In the genomic region with DNA sequence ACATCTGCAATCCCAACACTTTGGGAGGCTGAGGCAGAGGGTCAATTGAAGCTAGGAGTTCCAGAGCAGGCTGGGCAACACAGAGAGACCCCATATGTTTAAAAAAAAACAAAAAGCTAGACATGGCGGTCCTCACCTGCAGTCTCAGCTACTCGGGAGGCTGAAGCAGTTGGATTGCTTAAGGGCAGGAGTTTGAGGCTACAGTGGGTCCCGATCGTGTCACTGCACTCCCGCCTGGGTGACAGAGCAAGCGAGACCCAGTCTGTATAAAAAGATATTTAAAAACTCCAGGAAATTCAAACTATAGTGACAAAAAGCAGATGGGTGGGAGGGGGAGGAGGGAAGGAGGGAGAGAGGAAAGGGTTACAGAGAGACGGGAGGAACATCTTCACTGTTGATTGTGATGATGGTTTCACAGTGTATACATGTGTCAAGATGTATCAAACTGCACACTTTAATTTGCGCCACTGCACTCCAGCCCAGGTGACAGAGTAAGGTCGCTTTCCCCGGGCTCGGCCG, we compare ENCODE assay signal across 8 cellular contexts. TPM values are rescaled to one million over a fixed set of nuclear protein-coding genes. Genes with fewer than 3 reads are reported as not detected.
DNase-seq lines count a peak whose midpoint lies in the region; ATAC-seq, FAIRE-seq and TF ChIP-seq lines count a peak whose summit lies in the region.

No MANE protein-coding gene starts in this region.

- FAIRE-seq in RCC 7860 (lab: Jason Lieb, UNC), result no peak

- DNase-seq in upper lobe of left lung (no peak), RCC 7860 (ENCODE audit: low spot score) (no peak)
- DNase-seq in stimulated activated naive CD4-positive, alpha-beta T cell (lab: John Stamatoyannopoulos, UW), result no peak

- no peaks in the 10 kb centered on the region for H3K9me3 ChIP-seq in HUES6 (ENCODE audit: control insufficient read depth, insufficient read depth, low read depth, low read length)
- no peaks in the 10 kb centered on the region for H3K9me3 ChIP-seq in liver (ENCODE audit: control insufficient read depth in 4 of 4, low read length in 3 of 4)
- H3K9me3 ChIP-seq in upper lobe of left lung, result no peaks in the 10 kb centered on the region

- no peak for TF ChIP-seq RAD21 in liver (IDR thresholded peaks at IDR 0.05)

- WGBS in liver, result under 1% methylated on average over 12 of the region's 12 CpGs
- 1% methylated on average over 12 of the region's 12 CpGs for WGBS in upper lobe of left lung, 2 donors

- no peaks in the 10 kb centered on the region for H3K27me3 ChIP-seq in HUES6 (ENCODE audit: control insufficient read depth, insufficient read depth, low read length)
- H3K27me3 ChIP-seq in liver (ENCODE audit: control insufficient read depth in 4 of 4, insufficient read depth in 4 of 4, low read length in 3 of 4), result no peaks in the 10 kb centered on the region
- no peaks in the 10 kb centered on the region for H3K27me3 ChIP-seq in upper lobe of left lung

- TF ChIP-seq POLR2A in GM18505 (IDR thresholded peaks at IDR 0.05; ENCODE audit: borderline replicate concordance, extremely low read depth, insufficient read depth, insufficient read length) (no peak), upper lobe of left lung (IDR thresholded peaks at IDR 0.05) (no peak)

- ATAC-seq in GM18505 (IDR thresholded peaks at IDR 0.05; ENCODE audit: unreplicated experiment) (peak; percentile 11), upper lobe of left lung (ENCODE audit: low FRiP score in 2 of 2) (peak in 1 of 2 donors; percentile 25), GM18870 (IDR thresholded peaks at IDR 0.05; ENCODE audit: unreplicated experiment) (no peak)

- H3K4me1 ChIP-seq in HUES6 (ENCODE audit: control insufficient read depth, insufficient read depth, low read length) (peaks cover 13% of the 10 kb centered on the region), liver (ENCODE audit: control insufficient read depth in 4 of 4, insufficient read depth in 4 of 4, low read length in 3 of 4) (peaks cover 2 to 21% (median 15%) of the 10 kb centered on the region in 4 donors), upper lobe of left lung (peaks cover 5 to 36% (median 19%) of the 10 kb centered on the region in 4 donors)

- peak overlapping the region; percentile 81; the same call in 1 of the 2 replicates for H3K27ac ChIP-seq in HUES6 (ENCODE audit: low read depth, low read length)
- H3K27ac ChIP-seq in angular gyrus (ENCODE audit: low read depth, low read length), result peak overlapping the region; percentile 91
- peak overlapping the region; percentile 94 to 95 for H3K27ac ChIP-seq in liver (ENCODE audit: low read depth in 1 of 2, low read length in 2 of 2)
- H3K27ac ChIP-seq in upper lobe of left lung, result peak overlapping the region; percentile 96 to 98 (median 98)

- H3K9ac ChIP-seq in HUES6 (ENCODE audit: low read length), result peak overlapping the region; percentile 95
- peak overlapping the region; percentile 85 to 86 for H3K9ac ChIP-seq in liver (ENCODE audit: low read depth in 1 of 2, low read length in 2 of 2)

- no peak for TF ChIP-seq EP300 in upper lobe of left lung (IDR thresholded peaks at IDR 0.05)

- no peak for TF ChIP-seq CTCF in liver (IDR thresholded peaks at IDR 0.05; ENCODE audit: low read depth, low read length, missing input control)
- no peak for TF ChIP-seq CTCF in upper lobe of left lung (IDR thresholded peaks at IDR 0.05)

- H3K36me3 ChIP-seq in HUES6 (ENCODE audit: control insufficient read depth, insufficient read depth, low read length), result no peaks in the 10 kb centered on the region
- H3K36me3 ChIP-seq in liver (ENCODE audit: control insufficient read depth in 4 of 4, insufficient read depth in 3 of 4, low read depth in 1 of 4, low read length in 3 of 4), result no peaks in the 10 kb centered on the region
- H3K36me3 ChIP-seq in upper lobe of left lung, result peaks cover 0 to 2% (median 0%) of the 10 kb centered on the region in 4 donors

- H3K4me3 ChIP-seq in HUES6 (ENCODE audit: low read depth, low read length), result peak overlapping the region; percentile 98
- H3K4me3 ChIP-seq in liver (ENCODE audit: low read depth in 1 of 3, low read length in 3 of 3), result peak overlapping the region; percentile 67 to 97 (median 92)
- H3K4me3 ChIP-seq in upper lobe of left lung, result peak overlapping the region; percentile 71 to 97 (median 84)

TF ChIP-seq in liver, 16 proteins besides CTCF, POLR2A, EP300 and RAD21:
- TF ChIP-seq HNF4A (conservative IDR thresholded peaks at IDR 0.05) (no peak), RXRA (IDR thresholded peaks at IDR 0.05) (no peak), SP1 (IDR thresholded peaks at IDR 0.05) (no peak), TAF1 (conservative IDR thresholded peaks at IDR 0.05) (no peak), YY1 (IDR thresholded peaks at IDR 0.05) (no peak), GABPA (IDR thresholded peaks at IDR 0.05 in 1 of 2, conservative IDR thresholded peaks at IDR 0.05 in 1 of 2) (no peak), HNF4G (IDR thresholded peaks at IDR 0.05) (no peak), FOXA2 (IDR thresholded peaks at IDR 0.05) (no peak), EGR1 (IDR thresholded peaks at IDR 0.05; ENCODE audit: low read depth in 2 of 2) (no peak)
- TF ChIP-seq, protein P1, sequence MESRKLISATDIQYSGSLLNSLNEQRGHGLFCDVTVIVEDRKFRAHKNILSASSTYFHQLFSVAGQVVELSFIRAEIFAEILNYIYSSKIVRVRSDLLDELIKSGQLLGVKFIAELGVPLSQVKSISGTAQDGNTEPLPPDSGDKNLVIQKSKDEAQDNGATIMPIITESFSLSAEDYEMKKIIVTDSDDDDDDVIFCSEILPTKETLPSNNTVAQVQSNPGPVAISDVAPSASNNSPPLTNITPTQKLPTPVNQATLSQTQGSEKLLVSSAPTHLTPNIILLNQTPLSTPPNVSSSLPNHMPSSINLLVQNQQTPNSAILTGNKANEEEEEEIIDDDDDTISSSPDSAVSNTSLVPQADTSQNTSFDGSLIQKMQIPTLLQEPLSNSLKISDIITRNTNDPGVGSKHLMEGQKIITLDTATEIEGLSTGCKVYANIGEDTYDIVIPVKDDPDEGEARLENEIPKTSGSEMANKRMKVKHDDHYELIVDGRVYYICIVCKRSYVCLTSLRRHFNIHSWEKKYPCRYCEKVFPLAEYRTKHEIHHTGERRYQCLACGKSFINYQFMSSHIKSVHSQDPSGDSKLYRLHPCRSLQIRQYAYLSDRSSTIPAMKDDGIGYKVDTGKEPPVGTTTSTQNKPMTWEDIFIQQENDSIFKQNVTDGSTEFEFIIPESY (IDR thresholded peaks at IDR 0.05), result no peak
- TF ChIP-seq, protein P2, sequence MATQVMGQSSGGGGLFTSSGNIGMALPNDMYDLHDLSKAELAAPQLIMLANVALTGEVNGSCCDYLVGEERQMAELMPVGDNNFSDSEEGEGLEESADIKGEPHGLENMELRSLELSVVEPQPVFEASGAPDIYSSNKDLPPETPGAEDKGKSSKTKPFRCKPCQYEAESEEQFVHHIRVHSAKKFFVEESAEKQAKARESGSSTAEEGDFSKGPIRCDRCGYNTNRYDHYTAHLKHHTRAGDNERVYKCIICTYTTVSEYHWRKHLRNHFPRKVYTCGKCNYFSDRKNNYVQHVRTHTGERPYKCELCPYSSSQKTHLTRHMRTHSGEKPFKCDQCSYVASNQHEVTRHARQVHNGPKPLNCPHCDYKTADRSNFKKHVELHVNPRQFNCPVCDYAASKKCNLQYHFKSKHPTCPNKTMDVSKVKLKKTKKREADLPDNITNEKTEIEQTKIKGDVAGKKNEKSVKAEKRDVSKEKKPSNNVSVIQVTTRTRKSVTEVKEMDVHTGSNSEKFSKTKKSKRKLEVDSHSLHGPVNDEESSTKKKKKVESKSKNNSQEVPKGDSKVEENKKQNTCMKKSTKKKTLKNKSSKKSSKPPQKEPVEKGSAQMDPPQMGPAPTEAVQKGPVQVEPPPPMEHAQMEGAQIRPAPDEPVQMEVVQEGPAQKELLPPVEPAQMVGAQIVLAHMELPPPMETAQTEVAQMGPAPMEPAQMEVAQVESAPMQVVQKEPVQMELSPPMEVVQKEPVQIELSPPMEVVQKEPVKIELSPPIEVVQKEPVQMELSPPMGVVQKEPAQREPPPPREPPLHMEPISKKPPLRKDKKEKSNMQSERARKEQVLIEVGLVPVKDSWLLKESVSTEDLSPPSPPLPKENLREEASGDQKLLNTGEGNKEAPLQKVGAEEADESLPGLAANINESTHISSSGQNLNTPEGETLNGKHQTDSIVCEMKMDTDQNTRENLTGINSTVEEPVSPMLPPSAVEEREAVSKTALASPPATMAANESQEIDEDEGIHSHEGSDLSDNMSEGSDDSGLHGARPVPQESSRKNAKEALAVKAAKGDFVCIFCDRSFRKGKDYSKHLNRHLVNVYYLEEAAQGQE (IDR thresholded peaks at IDR 0.05), result no peak
- TF ChIP-seq, protein P3, sequence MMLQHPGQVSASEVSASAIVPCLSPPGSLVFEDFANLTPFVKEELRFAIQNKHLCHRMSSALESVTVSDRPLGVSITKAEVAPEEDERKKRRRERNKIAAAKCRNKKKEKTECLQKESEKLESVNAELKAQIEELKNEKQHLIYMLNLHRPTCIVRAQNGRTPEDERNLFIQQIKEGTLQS (IDR thresholded peaks at IDR 0.05), result no peak
- TF ChIP-seq, protein P4, sequence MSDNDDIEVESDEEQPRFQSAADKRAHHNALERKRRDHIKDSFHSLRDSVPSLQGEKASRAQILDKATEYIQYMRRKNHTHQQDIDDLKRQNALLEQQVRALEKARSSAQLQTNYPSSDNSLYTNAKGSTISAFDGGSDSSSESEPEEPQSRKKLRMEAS (IDR thresholded peaks at IDR 0.05), result no peak

RNA-seq across cellular contexts. Expression of a gene that starts 0.9 kb away (rescaled TPM):
- total RNA-seq in liver (1 to 10 TPM; 6.5 to 8.2 TPM), upper lobe of left lung (10 to 100 TPM in 5 of 6 donors, 1 to 10 TPM in 1; 9.0 to 27.2 (median 14.8) TPM)
- 1 to 10 TPM in 1 of 2 donors, under 1 TPM in 1; 0.83 to 3.6 TPM for polyA plus RNA-seq in liver
